1 cellular context compared by ENCODE assay signal in genomic region chr16:69823831-69824563, GRCh38.
TF ChIP-seq lines count a peak whose summit lies in the region.

No MANE protein-coding gene starts in this region.

TF ChIP-seq in HepG2, 621 proteins besides CTCF, POLR2A, EP300 and RAD21 (continued from another document and continues in another):
- TF ChIP-seq, protein P1, sequence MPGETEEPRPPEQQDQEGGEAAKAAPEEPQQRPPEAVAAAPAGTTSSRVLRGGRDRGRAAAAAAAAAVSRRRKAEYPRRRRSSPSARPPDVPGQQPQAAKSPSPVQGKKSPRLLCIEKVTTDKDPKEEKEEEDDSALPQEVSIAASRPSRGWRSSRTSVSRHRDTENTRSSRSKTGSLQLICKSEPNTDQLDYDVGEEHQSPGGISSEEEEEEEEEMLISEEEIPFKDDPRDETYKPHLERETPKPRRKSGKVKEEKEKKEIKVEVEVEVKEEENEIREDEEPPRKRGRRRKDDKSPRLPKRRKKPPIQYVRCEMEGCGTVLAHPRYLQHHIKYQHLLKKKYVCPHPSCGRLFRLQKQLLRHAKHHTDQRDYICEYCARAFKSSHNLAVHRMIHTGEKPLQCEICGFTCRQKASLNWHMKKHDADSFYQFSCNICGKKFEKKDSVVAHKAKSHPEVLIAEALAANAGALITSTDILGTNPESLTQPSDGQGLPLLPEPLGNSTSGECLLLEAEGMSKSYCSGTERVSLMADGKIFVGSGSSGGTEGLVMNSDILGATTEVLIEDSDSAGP (CRISPR knock-in tag; IDR thresholded peaks at IDR 0.05; ENCODE audit: borderline replicate concordance) = peak; percentile 31; the same call in 1 of the 2 replicates
- TF ChIP-seq TFDP2 (CRISPR knock-in tag; IDR thresholded peaks at IDR 0.05) (peak; percentile 36; the same call in 1 of the 2 replicates), ZNF383 (CRISPR knock-in tag; IDR thresholded peaks at IDR 0.05; ENCODE audit: borderline replicate concordance) (no peak), RBFOX2 (IDR thresholded peaks at IDR 0.05; ENCODE audit: low read depth, low read length) (no peak), NFRKB (IDR thresholded peaks at IDR 0.05) (no peak), ZNF737 (CRISPR knock-in tag; IDR thresholded peaks at IDR 0.05; ENCODE audit: borderline replicate concordance) (no peak), CENPT (CRISPR knock-in tag; IDR thresholded peaks at IDR 0.05; ENCODE audit: low read depth) (no peak), ZNF329 (CRISPR knock-in tag; IDR thresholded peaks at IDR 0.05; ENCODE audit: low read depth) (no peak), PLRG1 (conservative IDR thresholded peaks at IDR 0.05) (no peak), NR2F2 (IDR thresholded peaks at IDR 0.05; ENCODE audit: borderline replicate concordance, low read depth) (peak; percentile 27; the same call in 1 of the 2 replicates), ARNTL (CRISPR knock-in tag; IDR thresholded peaks at IDR 0.05) (0 out of 2 replicates have a peak, but pooled peaks have one; percentile 28), ERF (CRISPR knock-in tag; IDR thresholded peaks at IDR 0.05) (0 out of 2 replicates have a peak, but pooled peaks have one; percentile 26), NR2C2 (CRISPR knock-in tag; IDR thresholded peaks at IDR 0.05; ENCODE audit: borderline replicate concordance) (no peak), PHF20 (CRISPR knock-in tag; IDR thresholded peaks at IDR 0.05) (no peak), SIX4 (CRISPR knock-in tag; IDR thresholded peaks at IDR 0.05) (no peak), HMGXB4 (CRISPR knock-in tag; IDR thresholded peaks at IDR 0.05; ENCODE audit: borderline replicate concordance in 1 of 2, low read depth in 1 of 2) (0 out of 4 replicates have a peak, but pooled peaks of 1 of the 2 experiments have one; percentile 16), MXD1 (CRISPR knock-in tag; IDR thresholded peaks at IDR 0.05) (no peak), ZNF749 (CRISPR knock-in tag; IDR thresholded peaks at IDR 0.05; ENCODE audit: borderline replicate concordance) (no peak), ZSCAN30 (CRISPR knock-in tag; IDR thresholded peaks at IDR 0.05) (no peak), ZNF615 (CRISPR knock-in tag; IDR thresholded peaks at IDR 0.05; ENCODE audit: borderline replicate concordance) (no peak), ZNF646 (CRISPR knock-in tag; IDR thresholded peaks at IDR 0.05) (0 out of 2 replicates have a peak, but pooled peaks have one; percentile 54), ZNF276 (CRISPR knock-in tag; IDR thresholded peaks at IDR 0.05; ENCODE audit: low read depth) (no peak), ZMYM3 (CRISPR knock-in tag; IDR thresholded peaks at IDR 0.05) (peak; percentile 78), ZNF567 (CRISPR knock-in tag; IDR thresholded peaks at IDR 0.05; ENCODE audit: borderline replicate concordance) (no peak), ZNF672 (CRISPR knock-in tag; IDR thresholded peaks at IDR 0.05) (no peak), SRSF9 (IDR thresholded peaks at IDR 0.05; ENCODE audit: borderline replicate concordance, insufficient read depth, low read depth, low read length, poor library complexity, severe bottlenecking) (no peak), ZNF138 (CRISPR knock-in tag; IDR thresholded peaks at IDR 0.05; ENCODE audit: low read depth) (no peak), ZNF264 (CRISPR knock-in tag; IDR thresholded peaks at IDR 0.05) (no peak), ATF7-NPFF (CRISPR knock-in tag; IDR thresholded peaks at IDR 0.05; ENCODE audit: low read depth) (no peak), TFDP1 (CRISPR knock-in tag; IDR thresholded peaks at IDR 0.05; ENCODE audit: borderline replicate concordance) (no peak), ZBTB7B (CRISPR knock-in tag; IDR thresholded peaks at IDR 0.05) (no peak), ATF6 (CRISPR knock-in tag; conservative IDR thresholded peaks at IDR 0.05) (no peak), ZNF296 (CRISPR knock-in tag; conservative IDR thresholded peaks at IDR 0.05) (no peak)
- TF ChIP-seq, protein P2, sequence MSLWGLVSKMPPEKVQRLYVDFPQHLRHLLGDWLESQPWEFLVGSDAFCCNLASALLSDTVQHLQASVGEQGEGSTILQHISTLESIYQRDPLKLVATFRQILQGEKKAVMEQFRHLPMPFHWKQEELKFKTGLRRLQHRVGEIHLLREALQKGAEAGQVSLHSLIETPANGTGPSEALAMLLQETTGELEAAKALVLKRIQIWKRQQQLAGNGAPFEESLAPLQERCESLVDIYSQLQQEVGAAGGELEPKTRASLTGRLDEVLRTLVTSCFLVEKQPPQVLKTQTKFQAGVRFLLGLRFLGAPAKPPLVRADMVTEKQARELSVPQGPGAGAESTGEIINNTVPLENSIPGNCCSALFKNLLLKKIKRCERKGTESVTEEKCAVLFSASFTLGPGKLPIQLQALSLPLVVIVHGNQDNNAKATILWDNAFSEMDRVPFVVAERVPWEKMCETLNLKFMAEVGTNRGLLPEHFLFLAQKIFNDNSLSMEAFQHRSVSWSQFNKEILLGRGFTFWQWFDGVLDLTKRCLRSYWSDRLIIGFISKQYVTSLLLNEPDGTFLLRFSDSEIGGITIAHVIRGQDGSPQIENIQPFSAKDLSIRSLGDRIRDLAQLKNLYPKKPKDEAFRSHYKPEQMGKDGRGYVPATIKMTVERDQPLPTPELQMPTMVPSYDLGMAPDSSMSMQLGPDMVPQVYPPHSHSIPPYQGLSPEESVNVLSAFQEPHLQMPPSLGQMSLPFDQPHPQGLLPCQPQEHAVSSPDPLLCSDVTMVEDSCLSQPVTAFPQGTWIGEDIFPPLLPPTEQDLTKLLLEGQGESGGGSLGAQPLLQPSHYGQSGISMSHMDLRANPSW (CRISPR knock-in tag; IDR thresholded peaks at IDR 0.05; ENCODE audit: borderline replicate concordance) = no peak
